ENCODE assay signal across 1 cellular context in genomic region chr16:8634991-8635736, GRCh38.
TF ChIP-seq lines count a peak whose summit lies in the region.

No MANE protein-coding gene starts in this region.

TF ChIP-seq in HepG2, 621 proteins besides CTCF, POLR2A, EP300 and RAD21 (continued from another document and continues in another):
- TF ChIP-seq PRDM10 (CRISPR knock-in tag; IDR thresholded peaks at IDR 0.05; ENCODE audit: low read depth), result no peak
- 0 out of 2 replicates have a peak, but pooled peaks have one; percentile 46 for TF ChIP-seq HOMEZ (CRISPR knock-in tag; IDR thresholded peaks at IDR 0.05; ENCODE audit: low read depth)
- no peak for TF ChIP-seq NFE2L1 (CRISPR knock-in tag; IDR thresholded peaks at IDR 0.05; ENCODE audit: borderline replicate concordance)
- 0 out of 2 replicates have a peak, but pooled peaks have one; percentile 18 for TF ChIP-seq ZBTB38 (CRISPR knock-in tag; IDR thresholded peaks at IDR 0.05)
- no peak for TF ChIP-seq ZNF549 (CRISPR knock-in tag; IDR thresholded peaks at IDR 0.05)
- TF ChIP-seq ONECUT2 (CRISPR knock-in tag; IDR thresholded peaks at IDR 0.05), result no peak
- 0 out of 2 replicates have a peak, but pooled peaks have one; percentile 19 for TF ChIP-seq ATF2 (CRISPR knock-in tag; IDR thresholded peaks at IDR 0.05)
- TF ChIP-seq GABPA (IDR thresholded peaks at IDR 0.05; ENCODE audit: low read depth, low read length), result no peak
- TF ChIP-seq GABPA (CRISPR knock-in tag; IDR thresholded peaks at IDR 0.05; ENCODE audit: low read depth), result no peak
- TF ChIP-seq ZNF337 (CRISPR knock-in tag; IDR thresholded peaks at IDR 0.05; ENCODE audit: borderline replicate concordance, low read depth), result no peak
- no peak for TF ChIP-seq ZNF703 (CRISPR knock-in tag; IDR thresholded peaks at IDR 0.05; ENCODE audit: borderline replicate concordance)
- 0 out of 2 replicates have a peak, but pooled peaks have one; percentile 22 for TF ChIP-seq ZNF605 (CRISPR knock-in tag; IDR thresholded peaks at IDR 0.05)
- peak; percentile 44 for TF ChIP-seq AGO2 (optimal IDR thresholded peaks at IDR 0.05; ENCODE audit: low read depth, low read length)
- TF ChIP-seq ZNF550 (CRISPR knock-in tag; IDR thresholded peaks at IDR 0.05; ENCODE audit: borderline replicate concordance), result 0 out of 2 replicates have a peak, but pooled peaks have one; percentile 42
- peak; percentile 78; the same call in 1 of the 2 replicates for TF ChIP-seq SRY (CRISPR knock-in tag; IDR thresholded peaks at IDR 0.05)
- TF ChIP-seq MAZ (IDR thresholded peaks at IDR 0.05; ENCODE audit: borderline replicate concordance, low read depth, low read length), result no peak
- TF ChIP-seq MAZ (CRISPR knock-in tag; IDR thresholded peaks at IDR 0.05; ENCODE audit: low read depth), result no peak
- no peak for TF ChIP-seq CEBPB (IDR thresholded peaks at IDR 0.05; ENCODE audit: borderline replicate concordance, low read depth, low read length)
- no peak for TF ChIP-seq ZNF672 (CRISPR knock-in tag; IDR thresholded peaks at IDR 0.05)
- TF ChIP-seq GRHL1 (CRISPR knock-in tag; conservative IDR thresholded peaks at IDR 0.05), result no peak
- TF ChIP-seq ZNF691 (CRISPR knock-in tag; IDR thresholded peaks at IDR 0.05; ENCODE audit: borderline replicate concordance, low read depth), result 0 out of 2 replicates have a peak, but pooled peaks have one; percentile 40
- TF ChIP-seq HDAC2 (CRISPR knock-in tag; IDR thresholded peaks at IDR 0.05), result 0 out of 2 replicates have a peak, but pooled peaks have one; percentile 32
- TF ChIP-seq ATF7-NPFF (CRISPR knock-in tag; IDR thresholded peaks at IDR 0.05; ENCODE audit: low read depth), result no peak
- TF ChIP-seq PRDM4 (CRISPR knock-in tag; IDR thresholded peaks at IDR 0.05; ENCODE audit: borderline replicate concordance), result no peak
- TF ChIP-seq HMGXB4 (CRISPR knock-in tag; IDR thresholded peaks at IDR 0.05; ENCODE audit: borderline replicate concordance in 1 of 2, low read depth in 1 of 2), result peak; percentile 39 to 73; a peak in 2 of 4 replicates
- TF ChIP-seq HMGXB3 (CRISPR knock-in tag; IDR thresholded peaks at IDR 0.05; ENCODE audit: borderline replicate concordance), result no peak
- TF ChIP-seq CCDC6 (CRISPR knock-in tag; IDR thresholded peaks at IDR 0.05), result no peak
- no peak for TF ChIP-seq PHF8 (CRISPR knock-in tag; IDR thresholded peaks at IDR 0.05)
- TF ChIP-seq RAD51 (IDR thresholded peaks at IDR 0.05; ENCODE audit: borderline replicate concordance), result no peak
- no peak for TF ChIP-seq ZNF230 (CRISPR knock-in tag; IDR thresholded peaks at IDR 0.05)
- peak; percentile 32; the same call in 1 of the 2 replicates for TF ChIP-seq ARID3A (IDR thresholded peaks at IDR 0.05; ENCODE audit: low read depth, low read length)
- TF ChIP-seq STAG1 (CRISPR knock-in tag; IDR thresholded peaks at IDR 0.05), result peak; percentile 81
- no peak for TF ChIP-seq ZNF329 (CRISPR knock-in tag; IDR thresholded peaks at IDR 0.05; ENCODE audit: low read depth)
- no peak for TF ChIP-seq MATR3 (CRISPR knock-in tag; IDR thresholded peaks at IDR 0.05)
